Comparison of ENCODE assay signal across 12 cellular contexts in genomic region chr13:33441015-33441414, GRCh38.
DNase-seq lines count a peak whose midpoint lies in the region; ATAC-seq and FAIRE-seq lines count a peak whose summit lies in the region.
"Had no signal": no experiment of that assay in that cellular context is flagged by ENCODE, and none has a peak within 500 bp of the region (broad histone marks: within the 10 kb centered on the region; RNA-seq: fewer than 3 reads in every experiment).

No MANE protein-coding gene starts in this region.

- WGBS in small intestine, 3 donors = 32 to 68% (median 44%) methylated on average over 1 of the region's 1 CpG

- H3K4me1 ChIP-seq in NT2/D1 (ENCODE audit: insufficient read depth, insufficient read length) = no peaks in the 10 kb centered on the region
- H3K4me1 ChIP-seq in small intestine (ENCODE audit: control insufficient read depth in 2 of 2, insufficient read depth in 1 of 2, low read depth in 1 of 2, low read length in 1 of 2) = no peaks in the 10 kb centered on the region

- peak; percentile 27 for DNase-seq in NCI-H146 (lab: John Stamatoyannopoulos, UW)
- no peak for DNase-seq in NCI-H146 treated with DMSO at 0.1 percent for 48 hours (lab: John Stamatoyannopoulos, UW; ENCODE audit: unreplicated experiment)
- DNase-seq in NT2/D1 (ENCODE audit: low read depth, low spot score) = peak; percentile 1
- DNase-seq in fibroblast of gingiva (ENCODE audit: low read depth) = peak; percentile 14
- peak; percentile 42 for DNase-seq in small intestine
- no peak for DNase-seq in DMS114 treated with DMSO at 0.1 percent for 48 hours (lab: John Stamatoyannopoulos, UW; ENCODE audit: unreplicated experiment)
- DNase-seq: activated CD4-positive, alpha-beta memory T cell treated with anti-CD3 and anti-CD28 coated beads, Interleukin-2, amount 10 ng/mL, durations not matched to agents 7 days and 5 days; NCI-H1436; stimulated activated CD4-positive, alpha-beta T cell treated with anti-CD3 and anti-CD28 coated beads, Interleukin-1b, Interleukin-23, amount 100 ng/mL, for 48 hours had no signal

- no peak for ATAC-seq in GM18873 (IDR thresholded peaks at IDR 0.05; ENCODE audit: low FRiP score, unreplicated experiment)
- no peak for ATAC-seq in GM21717 (IDR thresholded peaks at IDR 0.05; ENCODE audit: unreplicated experiment)

- H3K9me3 ChIP-seq in NT2/D1 (ENCODE audit: insufficient read depth, low read length) = no peaks in the 10 kb centered on the region
- no peaks in the 10 kb centered on the region for H3K9me3 ChIP-seq in small intestine (ENCODE audit: control insufficient read depth, low read depth)

- H3K36me3 ChIP-seq in NT2/D1 (ENCODE audit: insufficient read depth, insufficient read length, low read length) (no peaks in the 10 kb centered on the region), small intestine (ENCODE audit: control insufficient read depth in 2 of 2, insufficient read depth in 2 of 2, low read length in 2 of 2) (no peaks in the 10 kb centered on the region)

- no peak overlapping the region for H3K27ac ChIP-seq in small intestine (ENCODE audit: low read depth in 1 of 2, low read length in 1 of 2)

- FAIRE-seq in small intestine (lab: Jason Lieb, UNC) = no peak
- FAIRE-seq: frontal cortex had no signal

- H3K4me3 ChIP-seq in NT2/D1 (ENCODE audit: insufficient read length, low read depth) (no peak overlapping the region), small intestine (ENCODE audit: low read depth in 1 of 2, low read length in 2 of 2) (no peak overlapping the region)

- H3K9ac ChIP-seq in NT2/D1 (ENCODE audit: insufficient read length, low read depth) = no peak overlapping the region

- H3K27me3 ChIP-seq in NT2/D1 (ENCODE audit: insufficient read depth, insufficient read length) (no peaks in the 10 kb centered on the region), small intestine (ENCODE audit: control insufficient read depth in 2 of 2, insufficient read depth in 2 of 2, low read length in 2 of 2) (no peaks in the 10 kb centered on the region)

Comparison
In these comparisons a context has a peak if more than half of its experiments do, and no peak if none do; other contexts are left out.
1. DNase-seq: peak in NCI-H146 (single experiment), NT2/D1 (single experiment), fibroblast of gingiva (single experiment) and small intestine (single experiment); none in NCI-H146 treated with DMSO at 0.1 percent for 48 hours (single experiment) and DMS114 treated with DMSO at 0.1 percent for 48 hours (single experiment).